ENCODE assay signal across 13 cellular contexts in genomic region chr12:124130717-124131670, GRCh38.
DNase-seq lines count a peak whose midpoint lies in the region; ATAC-seq lines count a peak whose summit lies in the region.
"Had no signal": no experiment of that assay in that cellular context is flagged by ENCODE, and none has a peak within 500 bp of the region (broad histone marks: within the 10 kb centered on the region; RNA-seq: fewer than 3 reads in every experiment).

No MANE protein-coding gene starts in this region.

- no peaks in the 10 kb centered on the region for H3K9me2 ChIP-seq in Karpas-422 (replicated peaks; ENCODE audit: insufficient read depth, low read length)

- H3K9ac ChIP-seq in Karpas-422 (ENCODE audit: low read length), result no peak overlapping the region

- no peaks in the 10 kb centered on the region for H3K79me2 ChIP-seq in Karpas-422 (ENCODE audit: low read length)

- ATAC-seq in HG03025 (IDR thresholded peaks at IDR 0.05; ENCODE audit: low FRiP score, unreplicated experiment), result peak; percentile 71
- ATAC-seq in sciatic nerve, result peak; percentile 36
- ATAC-seq: psoas muscle had no signal

- no peak overlapping the region for H3K27ac ChIP-seq in Karpas-422 (ENCODE audit: low read length)
- H3K27ac ChIP-seq: 22Rv1, psoas muscle had no signal

- no peaks in the 10 kb centered on the region for H3K9me3 ChIP-seq in Karpas-422 (ENCODE audit: low read length)
- H3K9me3 ChIP-seq: MG63, psoas muscle had no signal

- in situ Hi-C loops in KBM-7 (cut with MboI; ENCODE audit: low pct_unique_long_range_greater_than_20kb, low sequenced_read_pairs), result no loop called here

- H2AFZ ChIP-seq in Karpas-422 (ENCODE audit: low read length), result no peak overlapping the region

- intact Hi-C loops in sciatic nerve (cut with DNase I), result no loop called here

- H3K36me3 ChIP-seq in Karpas-422 (ENCODE audit: insufficient read depth, low read length), result no peaks in the 10 kb centered on the region
- H3K36me3 ChIP-seq: MG63 had no signal

- DNase-seq in DMS53 (lab: John Stamatoyannopoulos, UW) (peak; percentile 45), DMS53 treated with DMSO at 0.1 percent for 48 hours (lab: John Stamatoyannopoulos, UW; ENCODE audit: unreplicated experiment) (no peak), NCI-H774 (lab: John Stamatoyannopoulos, UW) (peak; percentile 74), sciatic nerve (ENCODE audit: low spot score) (no peak), KBM-7 (no peak), NCI-H1694 (lab: John Stamatoyannopoulos, UW) (no peak), Karpas-422 (no peak)
- DNase-seq: aorta; MG63; psoas muscle; stimulated activated naive CD4-positive, alpha-beta T cell had no signal

- no peaks in the 10 kb centered on the region for H3K4me1 ChIP-seq in Karpas-422 (ENCODE audit: low read length)
- H3K4me1 ChIP-seq: psoas muscle had no signal

- H3K27me3 ChIP-seq in Karpas-422 (ENCODE audit: low read length), result no peaks in the 10 kb centered on the region
- H3K27me3 ChIP-seq: MG63 had no signal

- no peak overlapping the region for H3K4me3 ChIP-seq in Karpas-422 (ENCODE audit: low read length)
- H3K4me3 ChIP-seq: MG63, psoas muscle had no signal

- H4K20me1 ChIP-seq in Karpas-422 (ENCODE audit: insufficient read depth, low read depth, low read length), result no peaks in the 10 kb centered on the region

- no peak overlapping the region for H3K4me2 ChIP-seq in Karpas-422 (ENCODE audit: low read depth, low read length, poor library complexity, severe bottlenecking)

Comparison
In these comparisons a context has a peak if more than half of its experiments do, and no peak if none do; other contexts are left out.
1. DNase-seq: peak in DMS53 (single experiment) and NCI-H774 (single experiment); none in DMS53 treated with DMSO at 0.1 percent for 48 hours (single experiment), sciatic nerve (single experiment), KBM-7 (single experiment), NCI-H1694 (single experiment) and Karpas-422 (single experiment).